In the genomic region with DNA sequence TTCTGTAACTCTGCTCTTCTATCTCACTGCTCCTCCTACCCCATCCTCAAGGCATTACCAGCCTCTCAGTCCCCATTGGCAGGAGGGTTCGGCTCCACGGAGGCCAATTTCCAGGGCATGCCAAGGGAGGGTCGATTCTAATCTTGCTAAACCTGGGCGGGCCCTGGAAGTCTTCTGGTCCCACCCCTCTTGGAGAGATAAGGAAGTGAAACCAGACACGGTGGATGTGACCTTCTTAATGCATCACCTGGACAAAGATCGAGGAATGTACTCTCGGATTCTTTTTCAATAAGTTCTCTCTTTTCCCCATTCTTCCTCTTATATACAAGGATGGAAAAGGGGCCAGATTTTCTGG, we compare ENCODE assay signal across 20 cellular contexts.
A peak's percentile ranks its signal among the peaks of the same experiment; 100 is the strongest.
DNase-seq lines count a peak whose midpoint lies in the region; ATAC-seq and TF ChIP-seq lines count a peak whose summit lies in the region.
"Had no signal": no experiment of that assay in that cellular context is flagged by ENCODE, and none has a peak within 500 bp of the region (broad histone marks: within the 10 kb centered on the region; RNA-seq: fewer than 3 reads in every experiment).

No MANE protein-coding gene starts in this region.

- no peaks in the 10 kb centered on the region for H3K27me3 ChIP-seq in SJSA1 (replicated peaks)
- H3K27me3 ChIP-seq in hepatocyte: no peaks in the 10 kb centered on the region
- no peaks in the 10 kb centered on the region for H3K27me3 ChIP-seq in transverse colon
- H3K27me3 ChIP-seq in spleen (replicated peaks in 1 of 7): no peaks in the 10 kb centered on the region
- H3K27me3 ChIP-seq: breast epithelium, left lung, upper lobe of left lung had no signal

- TF ChIP-seq EP300 in transverse colon (IDR thresholded peaks at IDR 0.05; ENCODE audit: low read depth): no peak

- no peaks in the 10 kb centered on the region for H3K9me2 ChIP-seq in hepatocyte (replicated peaks; ENCODE audit: insufficient read depth)

- H3K79me2 ChIP-seq in hepatocyte: no peaks in the 10 kb centered on the region

- H3K27ac ChIP-seq in SJSA1: 0 out of 2 replicates have a peak overlapping the region, but pooled peaks have one; percentile 8
- peak overlapping the region; percentile 70 for H3K27ac ChIP-seq in hepatocyte
- peak overlapping the region in 2 of 4 donors; percentile 33 to 60 for H3K27ac ChIP-seq in transverse colon
- H3K27ac ChIP-seq in spleen: no peak overlapping the region
- H3K27ac ChIP-seq: breast epithelium, left lung, SK-N-MC, upper lobe of left lung had no signal

- in situ Hi-C loops in transverse colon (cut with MboI; ENCODE audit: low pct_ligation_motif_present in 1 of 4, low pct_unique_long_range_greater_than_20kb in 1 of 4, low sequenced_read_pairs in 3 of 4): no loop called here

- no peak overlapping the region for H2AFZ ChIP-seq in hepatocyte

- TF ChIP-seq CTCF in hepatocyte (IDR thresholded peaks at IDR 0.05; ENCODE audit: poor library complexity) (no peak), transverse colon (IDR thresholded peaks at IDR 0.05) (no peak), spleen (IDR thresholded peaks at IDR 0.05 in 8 of 11, conservative IDR thresholded peaks at IDR 0.05 in 3 of 11) (no peak)

- intact Hi-C loops in transverse colon (cut with DNase I; ENCODE audit: low total_unique reads) (no loop called here), spleen (cut with DNase I; ENCODE audit: low total_unique reads) (no loop called here)

- WGBS in hepatocyte (ENCODE audit: low lambda C conversion rate, missing lambda C conversion rate): 52% methylated on average over 7 of the region's 7 CpGs
- WGBS in transverse colon (ENCODE audit: low coverage in 1 of 2), 2 donors: 45 to 56% methylated on average over 4 to 7 of the region's 7 CpGs
- 58 to 71% (median 67%) methylated on average over 7 of the region's 7 CpGs for WGBS in spleen, 5 donors

- H3K36me3 ChIP-seq in SJSA1: no peaks in the 10 kb centered on the region
- H3K36me3 ChIP-seq in hepatocyte (replicated peaks; ENCODE audit: insufficient read depth, low read depth): no peaks in the 10 kb centered on the region
- no peaks in the 10 kb centered on the region for H3K36me3 ChIP-seq in transverse colon
- no peaks in the 10 kb centered on the region for H3K36me3 ChIP-seq in spleen
- H3K36me3 ChIP-seq: breast epithelium, left lung, upper lobe of left lung had no signal

- H3K9me3 ChIP-seq in SJSA1 (replicated peaks) (no peaks in the 10 kb centered on the region), hepatocyte (ENCODE audit: low read depth) (no peaks in the 10 kb centered on the region), transverse colon (no peaks in the 10 kb centered on the region), spleen (no peaks in the 10 kb centered on the region)
- H3K9me3 ChIP-seq: breast epithelium, left lung, upper lobe of left lung had no signal

- H3K4me2 ChIP-seq in hepatocyte: no peak overlapping the region

- peaks cover 50% of the 10 kb centered on the region for H3K4me1 ChIP-seq in SJSA1 (replicated peaks)
- H3K4me1 ChIP-seq in hepatocyte (ENCODE audit: insufficient read depth): peaks cover 5% of the 10 kb centered on the region
- H3K4me1 ChIP-seq in transverse colon: peaks cover 7 to 30% (median 8%) of the 10 kb centered on the region in 4 donors
- H3K4me1 ChIP-seq in spleen: peaks cover 0 to 29% (median 3%) of the 10 kb centered on the region in 6 donors
- H3K4me1 ChIP-seq: breast epithelium had no signal

- no peaks in the 10 kb centered on the region for H4K20me1 ChIP-seq in hepatocyte (ENCODE audit: insufficient read depth, poor library complexity, severe bottlenecking)

- TF ChIP-seq POLR2A in transverse colon (IDR thresholded peaks at IDR 0.05) (no peak), spleen (IDR thresholded peaks at IDR 0.05) (no peak)

- ATAC-seq in GM21786 (IDR thresholded peaks at IDR 0.05; ENCODE audit: unreplicated experiment): no peak
- ATAC-seq: stimulated activated naive B cell treated with anti-CD40 and anti-IgM and Interleukin-4, amounts not matched to agents 10 μg/mL and 1 μg/mL and 100 μg/mL, for 72 hours had no signal

- H3K4me3 ChIP-seq in SJSA1: no peak overlapping the region
- H3K4me3 ChIP-seq in hepatocyte: no peak overlapping the region
- no peak overlapping the region for H3K4me3 ChIP-seq in transverse colon
- no peak overlapping the region for H3K4me3 ChIP-seq in spleen
- H3K4me3 ChIP-seq: breast epithelium, left lung, SK-N-MC, upper lobe of left lung had no signal

- DNase-seq in NOMO-1 treated with DMSO at 0.1 percent for 48 hours (lab: John Stamatoyannopoulos, UW; ENCODE audit: unreplicated experiment) (peak; percentile 26), NOMO-1 treated with dmso at 0.1 percent for 144 hours (lab: John Stamatoyannopoulos, UW; ENCODE audit: unreplicated experiment) (no peak), SJSA1 (ENCODE audit: low read depth in 1 of 2, low spot score in 2 of 2) (no peak), hepatocyte (ENCODE audit: low spot score) (no peak), transverse colon (peak; percentile 49), spleen (no peak), NCI-H146 (lab: John Stamatoyannopoulos, UW) (no peak)
- DNase-seq: 8988T; activated CD4-positive, alpha-beta T cell treated with anti-CD3 and anti-CD28 coated beads, Interleukin-2, amount 50 U/mL, for 4 hours; activated naive CD8-positive, alpha-beta T cell treated with anti-CD3 and anti-CD28 coated beads for 36 hours; activated T-cell treated with anti-CD3 and anti-CD28 coated beads, Interleukin-2, amount 50 U/mL, for 24 hours; DND-41; hippocampal formation; left lung; NCI-H446; stimulated activated naive B cell treated with anti-CD40 and anti-IgM and Interleukin-4, amounts not matched to agents 10 μg/mL and 1 μg/mL and 100 μg/mL, for 72 hours; upper lobe of left lung had no signal

Comparison
In these comparisons a context has a peak if more than half of its experiments do, and no peak if none do; other contexts are left out.
1. DNase-seq: peak in NOMO-1 treated with DMSO at 0.1 percent for 48 hours (single experiment) and transverse colon (single experiment); none in NOMO-1 treated with dmso at 0.1 percent for 144 hours (single experiment), SJSA1 (0 of 2), hepatocyte (single experiment), spleen (single experiment) and NCI-H146 (single experiment).
2. H3K27ac ChIP-seq: peak in SJSA1 (single experiment) and hepatocyte (single experiment); none in spleen (0 of 8).